Comparison of ENCODE assay signal across 1 cellular context in genomic region chr19:58388175-58388526, GRCh38.
TF ChIP-seq lines count a peak whose summit lies in the region.

No MANE protein-coding gene starts in this region.

TF ChIP-seq in endothelial cell of umbilical vein, 7 proteins besides CTCF, POLR2A, EP300 and RAD21:
- no peak for TF ChIP-seq JUN (IDR thresholded peaks at IDR 0.05; ENCODE audit: borderline replicate concordance, insufficient read depth, insufficient read length, low read depth)
- TF ChIP-seq POLR2AphosphoS5 (IDR thresholded peaks at IDR 0.05; ENCODE audit: insufficient read depth, low read depth, low read length) = no peak
- no peak for TF ChIP-seq MYC (IDR thresholded peaks at IDR 0.05; ENCODE audit: low read depth, low read length)
- TF ChIP-seq MAX (IDR thresholded peaks at IDR 0.05; ENCODE audit: insufficient read depth, insufficient read length) = no peak
- TF ChIP-seq GATA2 (IDR thresholded peaks at IDR 0.05; ENCODE audit: insufficient read depth, insufficient read length, low read depth, low read length) = no peak
- TF ChIP-seq FOS (IDR thresholded peaks at IDR 0.05; ENCODE audit: borderline replicate concordance, insufficient read depth, low read length) = no peak
- TF ChIP-seq EZH2 (IDR thresholded peaks at IDR 0.05; ENCODE audit: borderline replicate concordance, low read depth, low read length, severe bottlenecking) = no peak
